In the genomic region with DNA sequence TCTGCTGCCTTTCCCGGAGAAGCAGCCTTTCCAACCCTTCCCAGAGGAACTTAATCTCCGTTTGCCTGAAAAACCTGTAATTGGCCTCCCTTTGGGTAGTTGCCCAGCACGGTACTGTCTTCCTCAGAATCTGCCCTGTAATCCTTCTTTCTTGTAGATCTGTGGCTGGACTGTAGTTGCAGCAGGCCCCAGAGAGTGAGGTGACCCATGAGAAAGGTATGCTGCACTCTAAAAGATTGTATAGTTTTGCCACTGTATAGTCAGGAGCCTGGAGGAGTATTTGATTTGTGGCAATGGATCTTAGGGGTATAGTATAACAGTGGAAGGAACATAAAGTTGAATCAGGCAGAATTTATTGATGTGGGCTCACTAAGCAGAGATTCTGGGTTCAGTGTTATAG, we compare ENCODE assay signal across 1 cellular context.
TF ChIP-seq lines count a peak whose summit lies in the region.

No MANE protein-coding gene starts in this region.

TF ChIP-seq in K562, 482 proteins besides CTCF, POLR2A, EP300 and RAD21 (continued from another document):
- TF ChIP-seq, protein P1, sequence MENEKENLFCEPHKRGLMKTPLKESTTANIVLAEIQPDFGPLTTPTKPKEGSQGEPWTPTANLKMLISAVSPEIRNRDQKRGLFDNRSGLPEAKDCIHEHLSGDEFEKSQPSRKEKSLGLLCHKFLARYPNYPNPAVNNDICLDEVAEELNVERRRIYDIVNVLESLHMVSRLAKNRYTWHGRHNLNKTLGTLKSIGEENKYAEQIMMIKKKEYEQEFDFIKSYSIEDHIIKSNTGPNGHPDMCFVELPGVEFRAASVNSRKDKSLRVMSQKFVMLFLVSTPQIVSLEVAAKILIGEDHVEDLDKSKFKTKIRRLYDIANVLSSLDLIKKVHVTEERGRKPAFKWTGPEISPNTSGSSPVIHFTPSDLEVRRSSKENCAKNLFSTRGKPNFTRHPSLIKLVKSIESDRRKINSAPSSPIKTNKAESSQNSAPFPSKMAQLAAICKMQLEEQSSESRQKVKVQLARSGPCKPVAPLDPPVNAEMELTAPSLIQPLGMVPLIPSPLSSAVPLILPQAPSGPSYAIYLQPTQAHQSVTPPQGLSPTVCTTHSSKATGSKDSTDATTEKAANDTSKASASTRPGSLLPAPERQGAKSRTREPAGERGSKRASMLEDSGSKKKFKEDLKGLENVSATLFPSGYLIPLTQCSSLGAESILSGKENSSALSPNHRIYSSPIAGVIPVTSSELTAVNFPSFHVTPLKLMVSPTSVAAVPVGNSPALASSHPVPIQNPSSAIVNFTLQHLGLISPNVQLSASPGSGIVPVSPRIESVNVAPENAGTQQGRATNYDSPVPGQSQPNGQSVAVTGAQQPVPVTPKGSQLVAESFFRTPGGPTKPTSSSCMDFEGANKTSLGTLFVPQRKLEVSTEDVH (IDR thresholded peaks at IDR 0.05; ENCODE audit: low read depth, partially characterized antibody) = no peak
- no peak for TF ChIP-seq NFE2L1 (tag; IDR thresholded peaks at IDR 0.05; ENCODE audit: borderline replicate concordance, low read depth)
- TF ChIP-seq HIVEP1 (CRISPR knock-in tag; IDR thresholded peaks at IDR 0.05) = no peak
- TF ChIP-seq ZNF143 (CRISPR knock-in tag; IDR thresholded peaks at IDR 0.05) = no peak
- no peak for TF ChIP-seq TAL1 (IDR thresholded peaks at IDR 0.05)
- no peak for TF ChIP-seq TBL1XR1 (IDR thresholded peaks at IDR 0.05; ENCODE audit: low read length in 2 of 2)
- TF ChIP-seq RFX7 (CRISPR knock-in tag; IDR thresholded peaks at IDR 0.05) = no peak
- TF ChIP-seq ZNF277 (CRISPR knock-in tag; IDR thresholded peaks at IDR 0.05; ENCODE audit: borderline replicate concordance) = no peak
- TF ChIP-seq ELK3 (CRISPR knock-in tag; IDR thresholded peaks at IDR 0.05) = no peak
- TF ChIP-seq CTBP1 (IDR thresholded peaks at IDR 0.05; ENCODE audit: borderline replicate concordance) = no peak
- TF ChIP-seq, protein P2, sequence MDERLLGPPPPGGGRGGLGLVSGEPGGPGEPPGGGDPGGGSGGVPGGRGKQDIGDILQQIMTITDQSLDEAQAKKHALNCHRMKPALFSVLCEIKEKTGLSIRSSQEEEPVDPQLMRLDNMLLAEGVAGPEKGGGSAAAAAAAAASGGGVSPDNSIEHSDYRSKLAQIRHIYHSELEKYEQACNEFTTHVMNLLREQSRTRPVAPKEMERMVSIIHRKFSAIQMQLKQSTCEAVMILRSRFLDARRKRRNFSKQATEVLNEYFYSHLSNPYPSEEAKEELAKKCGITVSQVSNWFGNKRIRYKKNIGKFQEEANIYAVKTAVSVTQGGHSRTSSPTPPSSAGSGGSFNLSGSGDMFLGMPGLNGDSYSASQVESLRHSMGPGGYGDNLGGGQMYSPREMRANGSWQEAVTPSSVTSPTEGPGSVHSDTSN (CRISPR knock-in tag; IDR thresholded peaks at IDR 0.05; ENCODE audit: low read depth) = no peak
- TF ChIP-seq, protein P2 (tag; conservative IDR thresholded peaks at IDR 0.05; ENCODE audit: low read depth) = no peak
- no peak for TF ChIP-seq ILK (tag; IDR thresholded peaks at IDR 0.05; ENCODE audit: borderline replicate concordance, low read depth)
- no peak for TF ChIP-seq NR3C1 (CRISPR knock-in tag; IDR thresholded peaks at IDR 0.05)
- TF ChIP-seq NR2F6 (CRISPR knock-in tag; IDR thresholded peaks at IDR 0.05) = no peak
- TF ChIP-seq ZNF280A (IDR thresholded peaks at IDR 0.05; ENCODE audit: low read depth, partially characterized antibody) = no peak
- TF ChIP-seq ETV6 (IDR thresholded peaks at IDR 0.05; ENCODE audit: borderline replicate concordance in 1 of 2, low read depth in 2 of 2, low read length in 1 of 2) = no peak
- no peak for TF ChIP-seq ETV6 (CRISPR knock-in tag; IDR thresholded peaks at IDR 0.05; ENCODE audit: borderline replicate concordance)
- TF ChIP-seq ATF2 (CRISPR knock-in tag; IDR thresholded peaks at IDR 0.05) = no peak
TF ChIP-seq in K562: peak in this region for 0.
